ENCODE assay signal across 9 cellular contexts in the genomic region with DNA sequence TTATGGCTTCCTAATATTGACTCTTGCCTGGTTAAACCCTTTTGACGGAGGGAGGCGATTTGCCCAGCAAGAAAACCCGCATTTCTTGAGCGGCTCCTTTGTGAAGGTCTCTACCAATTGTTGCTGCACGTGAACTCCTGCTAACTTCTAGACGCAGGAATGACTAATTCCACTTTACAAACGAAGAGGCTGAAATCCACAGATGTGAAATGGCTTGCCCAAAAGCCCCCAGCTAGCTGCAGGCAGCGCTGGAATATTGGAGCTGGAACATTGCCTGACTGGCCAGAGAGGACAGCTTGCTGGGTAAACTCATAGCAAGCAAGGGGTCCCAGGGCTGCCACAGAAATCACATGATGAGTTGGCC. TPM values are rescaled to one million over a fixed set of nuclear protein-coding genes. Genes with fewer than 3 reads are reported as not detected.
DNase-seq lines count a peak whose midpoint lies in the region; ATAC-seq and TF ChIP-seq lines count a peak whose summit lies in the region.
"Had no signal": no experiment of that assay in that cellular context is flagged by ENCODE, and none has a peak within 500 bp of the region (broad histone marks: within the 10 kb centered on the region; RNA-seq: fewer than 3 reads in every experiment).

No MANE protein-coding gene starts in this region.

- DNase-seq in Caco-2, result no peak
- DNase-seq in NT2/D1 (ENCODE audit: low read depth, low spot score), result no peak
- DNase-seq in endodermal cell, result no peak
- no peak for DNase-seq in OCI-M1 (lab: John Stamatoyannopoulos, UW)
- no peak for DNase-seq in activated gamma-delta T cell (lab: John Stamatoyannopoulos, UW)

- H3K9ac ChIP-seq in NT2/D1 (ENCODE audit: insufficient read length, low read depth) (peak overlapping the region; percentile 83), endodermal cell (ENCODE audit: extremely low read depth, low read length, poor library complexity, severe bottlenecking) (peak overlapping the region; percentile 73)

- ATAC-seq in HG03045 (IDR thresholded peaks at IDR 0.05; ENCODE audit: unreplicated experiment) (no peak), esophagus mucosa (no peak)

- H3K27ac ChIP-seq in endodermal cell (ENCODE audit: low read depth, low read length), result no peak overlapping the region

- H3K4me1 ChIP-seq in Caco-2 (peaks cover 12% of the 10 kb centered on the region), NT2/D1 (ENCODE audit: insufficient read depth, insufficient read length) (peaks cover 5% of the 10 kb centered on the region), endodermal cell (ENCODE audit: control insufficient read depth, insufficient read depth, low read length) (peaks cover 3% of the 10 kb centered on the region), neuron (ENCODE audit: insufficient read depth, low read length) (peaks cover 27% of the 10 kb centered on the region)

- POLR2A ChIA-PET in Caco-2 (lab: Charles Lee), result interaction anchor here (0.6 to 2.0 kb wide), 9 partner anchors 10 to 825 kb away, joined by 4 to 19 read pairs (median 7); a partner anchor contains a TSS

- H3K27me3 Mint-ChIP-seq in Caco-2 (ENCODE audit: insufficient read depth, unreplicated experiment), result no peaks in the 10 kb centered on the region
- H3K27me3 Mint-ChIP-seq in endodermal cell (ENCODE audit: insufficient read depth), result peaks cover 11% of the 10 kb centered on the region

- no peak for TF ChIP-seq CTCF in Caco-2 (IDR thresholded peaks at IDR 0.05; ENCODE audit: insufficient read depth in 1 of 2, low read depth in 1 of 2, low read length in 1 of 2, severe bottlenecking in 1 of 2, unreplicated experiment in 1 of 2)
- no peak for TF ChIP-seq CTCF in endodermal cell (conservative IDR thresholded peaks at IDR 0.05)

- H3K4me3 Mint-ChIP-seq in Caco-2 (ENCODE audit: unreplicated experiment) (peak overlapping the region; percentile 90), endodermal cell (peak overlapping the region; percentile 68)

- H3K4me1 Mint-ChIP-seq in Caco-2 (ENCODE audit: low read depth, unreplicated experiment) (peaks cover 20% of the 10 kb centered on the region), endodermal cell (peaks cover 23% of the 10 kb centered on the region)

- CTCF ChIA-PET in Caco-2 (lab: Charles Lee), result interaction anchor here (0.5 to 1.3 kb wide), 4 partner anchors 9 to 547 kb away, joined by 3 to 12 read pairs (median 6); no protein-coding TSS in a partner anchor

- H3K9me3 Mint-ChIP-seq in Caco-2 (ENCODE audit: unreplicated experiment) (no peaks in the 10 kb centered on the region), endodermal cell (no peaks in the 10 kb centered on the region)

- H3K4me3 ChIP-seq in Caco-2 (ENCODE audit: low read depth, low read length), result peak overlapping the region; percentile 46
- peak overlapping the region; percentile 73 for H3K4me3 ChIP-seq in NT2/D1 (ENCODE audit: insufficient read length, low read depth)
- H3K4me3 ChIP-seq in endodermal cell (ENCODE audit: low read length), result peak overlapping the region; percentile 92
- H3K4me3 ChIP-seq in neuron (ENCODE audit: low read length), result peak overlapping the region; percentile 98

- H2AFZ ChIP-seq in neuron (ENCODE audit: low read depth, low read length), result peak overlapping the region; percentile 71

- H3K27me3 ChIP-seq in Caco-2 (replicated peaks; ENCODE audit: control insufficient read depth, insufficient read depth, low read length) (no peaks in the 10 kb centered on the region), NT2/D1 (ENCODE audit: insufficient read depth, insufficient read length) (peaks cover 32% of the 10 kb centered on the region), endodermal cell (ENCODE audit: control insufficient read depth, insufficient read depth, low read length, poor library complexity, severe bottlenecking) (no peaks in the 10 kb centered on the region), neuron (ENCODE audit: insufficient read depth, low read length) (no peaks in the 10 kb centered on the region)

- peaks cover 83% of the 10 kb centered on the region for H3K36me3 Mint-ChIP-seq in Caco-2 (ENCODE audit: insufficient read depth, unreplicated experiment)
- H3K36me3 Mint-ChIP-seq in endodermal cell (ENCODE audit: low read depth), result peaks cover under 1% of the 10 kb centered on the region

- H3K27ac Mint-ChIP-seq in Caco-2 (ENCODE audit: unreplicated experiment) (peak overlapping the region; percentile 92), endodermal cell (peak overlapping the region; percentile 83)

- WGBS in endodermal cell (ENCODE audit: insufficient coverage in 1 of 2, insufficient read length in 1 of 2), 2 experiments, result 7 to 10% methylated on average over 8 of the region's 8 CpGs

- H3K9me3 ChIP-seq in Caco-2 (no peaks in the 10 kb centered on the region), NT2/D1 (ENCODE audit: insufficient read depth, low read length) (no peaks in the 10 kb centered on the region), endodermal cell (ENCODE audit: control insufficient read depth, low read length) (no peaks in the 10 kb centered on the region), neuron (ENCODE audit: low read length) (no peaks in the 10 kb centered on the region)

- no TSS peak for BruUV-seq in Caco-2 (replicated peaks; lab: Mats Ljungman, UMichigan)

- H3K36me3 ChIP-seq in Caco-2 (ENCODE audit: control insufficient read depth, insufficient read depth, low read length) (no peaks in the 10 kb centered on the region; the same call in 1 of the 2 replicates), NT2/D1 (ENCODE audit: insufficient read depth, insufficient read length, low read length) (no peaks in the 10 kb centered on the region), endodermal cell (ENCODE audit: control insufficient read depth, insufficient read depth, low read length) (peaks cover 5% of the 10 kb centered on the region), neuron (ENCODE audit: insufficient read depth, low read length) (peaks cover 1% of the 10 kb centered on the region)

- intact Hi-C loops in Caco-2 (cut with micrococcal nuclease; ENCODE audit: unreplicated experiment), result loop anchor here (10.0 kb wide), 1 partner anchor 147 kb away; a partner anchor contains a TSS

RNA-seq across cellular contexts. Expression of a gene that starts 0.5 kb away (rescaled TPM):
- 24.4 and 24.8 TPM in 2 replicates for total RNA-seq in Caco-2 (2022)
- 10 to 100 TPM; 22.2 to 26.2 TPM for total RNA-seq in endodermal cell
- 22.0 TPM for polyA plus RNA-seq in endodermal cell (2013, experiment 1 of 2)
- 17.9 TPM for polyA plus RNA-seq in endodermal cell (2013, experiment 2 of 2)
- 21.7 TPM for total RNA-seq in esophagus mucosa

RNA-seq across cellular contexts. Expression of a gene that starts 14.9 kb away (rescaled TPM):
- total RNA-seq in Caco-2 (2022), result 0.27 TPM in 1 of 2 replicates, not detected in the other
- total RNA-seq in endodermal cell, result under 1 TPM; 0.40 to 0.77 TPM
- not detected for polyA plus RNA-seq in endodermal cell (2013, experiment 1 of 2)
- 0.33 TPM for polyA plus RNA-seq in endodermal cell (2013, experiment 2 of 2)
- total RNA-seq in esophagus mucosa, result 0.32 TPM
- total RNA-seq: subcutaneous adipose tissue had no signal

RNA-seq across cellular contexts. Expression of a gene that starts 35.9 kb away (rescaled TPM):
- 19.3 and 19.4 TPM in 2 replicates for total RNA-seq in Caco-2 (2022)
- total RNA-seq in endodermal cell, result 10 to 100 TPM; 14.1 to 14.3 TPM
- polyA plus RNA-seq in endodermal cell (2013, experiment 1 of 2), result 22.1 TPM
- 23.6 TPM for polyA plus RNA-seq in endodermal cell (2013, experiment 2 of 2)
- total RNA-seq in esophagus mucosa, result 14.2 TPM

RNA-seq across cellular contexts. Expression of a gene that starts 40.9 kb away (rescaled TPM):
- total RNA-seq in Caco-2 (2022) (524 and 554 TPM in 2 replicates), endodermal cell (100 to 1,000 TPM; 469 to 541 TPM), esophagus mucosa (358 TPM)
- 523 TPM for polyA plus RNA-seq in endodermal cell (2013, experiment 1 of 2)
- 462 TPM for polyA plus RNA-seq in endodermal cell (2013, experiment 2 of 2)

Comparison
In these comparisons a context has a peak if more than half of its experiments do, and no peak if none do; other contexts are left out.
1. H3K4me3 ChIP-seq: peak in every context shown above with its lines; median percentile 98 in neuron; 92 in endodermal cell; 73 in NT2/D1; 46 in Caco-2.